Comparison of ENCODE assay signal across 12 cellular contexts in the genomic region with DNA sequence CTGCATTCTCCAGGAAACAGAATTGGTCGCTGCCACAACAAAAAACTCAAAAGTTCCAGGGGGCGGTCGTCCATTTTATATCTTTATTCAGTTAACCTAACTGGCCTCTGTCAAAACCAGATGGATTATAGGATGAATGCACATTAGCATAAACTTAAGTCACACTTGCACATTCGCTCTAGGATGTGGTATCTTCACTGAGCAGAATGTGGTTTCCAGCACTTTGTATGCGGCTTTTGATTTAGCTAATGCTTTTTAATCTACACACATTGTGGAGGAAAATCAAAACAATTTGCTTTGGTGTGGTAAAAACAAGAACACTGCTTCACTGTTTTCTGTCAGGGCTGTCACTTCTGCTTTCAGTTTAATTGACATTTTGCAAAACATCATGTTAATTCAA. TPM values are rescaled to one million over a fixed set of nuclear protein-coding genes. Genes with fewer than 3 reads are reported as not detected.
A peak's percentile ranks its signal among the peaks of the same experiment; 100 is the strongest.
DNase-seq lines count a peak whose midpoint lies in the region; ATAC-seq lines count a peak whose summit lies in the region.
"Had no signal": no experiment of that assay in that cellular context is flagged by ENCODE, and none has a peak within 500 bp of the region (broad histone marks: within the 10 kb centered on the region; RNA-seq: fewer than 3 reads in every experiment).

No MANE protein-coding gene starts in this region.

- POLR2A ChIA-PET in naive thymus-derived CD8-positive, alpha-beta T cell (lab: Charles Lee), result interaction anchor here (0.6 kb wide), 2 partner anchors 230 to 1927 kb away, joined by 4 to 5 read pairs; no protein-coding TSS in a partner anchor

- peaks cover 7% of the 10 kb centered on the region for H3K36me3 Mint-ChIP-seq in activated T-helper 1 cell treated with anti-CD3 and anti-CD28 coated beads, Interleukin-12 subunit alpha, Interleukin-12 subunit beta, Interleukin-2, Interleukin-4 antibody, amounts not matched to agents 30 ng/mL and 10 ng/mL and 1 ng/mL, durations not matched to agents 14 hours and 24 hours and 36 hours (ENCODE audit: low read depth)
- peaks cover 0 to 2% (median 0%) of the 10 kb centered on the region in 3 donors for H3K36me3 Mint-ChIP-seq in naive thymus-derived CD8-positive, alpha-beta T cell

- peaks cover 58% of the 10 kb centered on the region for H3K27me3 Mint-ChIP-seq in activated T-helper 1 cell treated with anti-CD3 and anti-CD28 coated beads, Interleukin-12 subunit alpha, Interleukin-12 subunit beta, Interleukin-2, Interleukin-4 antibody, amounts not matched to agents 30 ng/mL and 10 ng/mL and 1 ng/mL, durations not matched to agents 14 hours and 24 hours and 36 hours (ENCODE audit: insufficient read depth)
- peaks cover 0 to 3% (median 0%) of the 10 kb centered on the region in 5 donors for H3K27me3 Mint-ChIP-seq in naive thymus-derived CD8-positive, alpha-beta T cell

- H3K4me1 Mint-ChIP-seq in activated T-helper 1 cell treated with anti-CD3 and anti-CD28 coated beads, Interleukin-12 subunit alpha, Interleukin-12 subunit beta, Interleukin-2, Interleukin-4 antibody, amounts not matched to agents 30 ng/mL and 10 ng/mL and 1 ng/mL, durations not matched to agents 14 hours and 24 hours and 36 hours (ENCODE audit: low read depth), result peaks cover 18% of the 10 kb centered on the region
- H3K4me1 Mint-ChIP-seq in naive thymus-derived CD8-positive, alpha-beta T cell, result peaks cover 14 to 44% (median 36%) of the 10 kb centered on the region in 4 donors

- no peaks in the 10 kb centered on the region for H3K9me3 Mint-ChIP-seq in activated T-helper 1 cell treated with anti-CD3 and anti-CD28 coated beads, Interleukin-12 subunit alpha, Interleukin-12 subunit beta, Interleukin-2, Interleukin-4 antibody, amounts not matched to agents 30 ng/mL and 10 ng/mL and 1 ng/mL, durations not matched to agents 14 hours and 24 hours and 36 hours
- H3K9me3 Mint-ChIP-seq in naive thymus-derived CD8-positive, alpha-beta T cell, result no peaks in the 10 kb centered on the region

- peak; percentile 45 for ATAC-seq in HG02884 (IDR thresholded peaks at IDR 0.05; ENCODE audit: unreplicated experiment)
- ATAC-seq in naive thymus-derived CD8-positive, alpha-beta T cell, result peak; percentile 97 to 98
- no peak for ATAC-seq in GM18517 (IDR thresholded peaks at IDR 0.05; ENCODE audit: unreplicated experiment)
- ATAC-seq: left lobe of liver had no signal

- DNase-seq in activated CD8-positive, alpha-beta memory T cell treated with anti-CD3 and anti-CD28 coated beads, Interleukin-2, amount 50 U/mL, for 1 hour (ENCODE audit: extremely low read depth), result peak; percentile 0
- DNase-seq in activated CD8-positive, alpha-beta memory T cell treated with anti-CD3 and anti-CD28 coated beads for 24 hours, result no peak
- peak; percentile 59 for DNase-seq in activated T-helper 1 cell treated with anti-CD3 and anti-CD28 coated beads, Interleukin-12 subunit alpha, Interleukin-12 subunit beta, Interleukin-2, Interleukin-4 antibody, amounts not matched to agents 30 ng/mL and 10 ng/mL and 1 ng/mL, durations not matched to agents 14 hours and 24 hours and 36 hours (ENCODE audit: low spot score)
- peak in 9 of 10 donors; percentile 21 to 93 (median 80) for DNase-seq in naive thymus-derived CD8-positive, alpha-beta T cell
- DNase-seq in NCI-H69 (lab: John Stamatoyannopoulos, UW) (no peak), head of caudate nucleus (no peak)
- DNase-seq: COR-L47, NCI-H1092 treated with DMSO at 0.1 percent for 48 hours, NCI-H2171 treated with DMSO at 0.1 percent for 48 hours had no signal

- no peak overlapping the region for H3K27ac Mint-ChIP-seq in activated T-helper 1 cell treated with anti-CD3 and anti-CD28 coated beads, Interleukin-12 subunit alpha, Interleukin-12 subunit beta, Interleukin-2, Interleukin-4 antibody, amounts not matched to agents 30 ng/mL and 10 ng/mL and 1 ng/mL, durations not matched to agents 14 hours and 24 hours and 36 hours
- peak overlapping the region in 4 of 10 donors; percentile 6 to 61 (median 48) for H3K27ac Mint-ChIP-seq in naive thymus-derived CD8-positive, alpha-beta T cell

- H3K4me3 Mint-ChIP-seq in activated T-helper 1 cell treated with anti-CD3 and anti-CD28 coated beads, Interleukin-12 subunit alpha, Interleukin-12 subunit beta, Interleukin-2, Interleukin-4 antibody, amounts not matched to agents 30 ng/mL and 10 ng/mL and 1 ng/mL, durations not matched to agents 14 hours and 24 hours and 36 hours, result no peak overlapping the region
- peak overlapping the region in 8 of 10 donors; percentile 20 to 62 (median 40) for H3K4me3 Mint-ChIP-seq in naive thymus-derived CD8-positive, alpha-beta T cell

- intact Hi-C loops in activated T-helper 1 cell treated with anti-CD3 and anti-CD28 coated beads, Interleukin-12 subunit alpha, Interleukin-12 subunit beta, Interleukin-2, Interleukin-4 antibody, amounts not matched to agents 30 ng/mL and 10 ng/mL and 1 ng/mL, durations not matched to agents 14 hours and 24 hours and 36 hours (cut with micrococcal nuclease), result loop anchor here (1.0 kb wide), 1 partner anchor 189 kb away; the partner anchor contains the start of gene SMIM10L1
- intact Hi-C loops in head of caudate nucleus (cut with DNase I), result no loop called here

RNA-seq across cellular contexts. Expression of gene TAS2R50, which starts 4.5 kb away (rescaled TPM):
- total RNA-seq in activated T-helper 1 cell treated with anti-CD3 and anti-CD28 coated beads, Interleukin-12 subunit alpha, Interleukin-12 subunit beta, Interleukin-2, Interleukin-4 antibody, amounts not matched to agents 30 ng/mL and 10 ng/mL and 1 ng/mL, durations not matched to agents 14 hours and 24 hours and 36 hours, result 0.91 and 1.7 TPM in 2 replicates
- total RNA-seq in naive thymus-derived CD8-positive, alpha-beta T cell, result 1 to 10 TPM; 1.2 TPM
- not detected for polyA plus RNA-seq in naive thymus-derived CD8-positive, alpha-beta T cell

RNA-seq across cellular contexts. Expression of gene TAS2R20, which starts 15.9 kb away (rescaled TPM):
- 2.1 TPM in 2 replicates for total RNA-seq in activated T-helper 1 cell treated with anti-CD3 and anti-CD28 coated beads, Interleukin-12 subunit alpha, Interleukin-12 subunit beta, Interleukin-2, Interleukin-4 antibody, amounts not matched to agents 30 ng/mL and 10 ng/mL and 1 ng/mL, durations not matched to agents 14 hours and 24 hours and 36 hours
- 1 to 10 TPM; 1.7 to 2.1 TPM for total RNA-seq in naive thymus-derived CD8-positive, alpha-beta T cell
- under 1 TPM; 0.14 to 0.25 (median 0.15) TPM for polyA plus RNA-seq in naive thymus-derived CD8-positive, alpha-beta T cell

RNA-seq across cellular contexts. Expression of gene TAS2R19, which starts 40.2 kb away (rescaled TPM):
- 3.6 and 4.3 TPM in 2 replicates for total RNA-seq in activated T-helper 1 cell treated with anti-CD3 and anti-CD28 coated beads, Interleukin-12 subunit alpha, Interleukin-12 subunit beta, Interleukin-2, Interleukin-4 antibody, amounts not matched to agents 30 ng/mL and 10 ng/mL and 1 ng/mL, durations not matched to agents 14 hours and 24 hours and 36 hours
- 1 to 10 TPM; 3.9 to 4.7 TPM for total RNA-seq in naive thymus-derived CD8-positive, alpha-beta T cell
- polyA plus RNA-seq in naive thymus-derived CD8-positive, alpha-beta T cell, result under 1 TPM in 1 of 3 donors, not detected in 2; 0.22 TPM

RNA-seq across cellular contexts. Expression of gene TAS2R14, which starts 43.2 kb away (rescaled TPM):
- 2.8 and 2.9 TPM in 2 replicates for total RNA-seq in activated T-helper 1 cell treated with anti-CD3 and anti-CD28 coated beads, Interleukin-12 subunit alpha, Interleukin-12 subunit beta, Interleukin-2, Interleukin-4 antibody, amounts not matched to agents 30 ng/mL and 10 ng/mL and 1 ng/mL, durations not matched to agents 14 hours and 24 hours and 36 hours
- 1 to 10 TPM; 3.1 to 3.5 TPM for total RNA-seq in naive thymus-derived CD8-positive, alpha-beta T cell
- 1 to 10 TPM in 1 of 3 donors, under 1 TPM in 2; 0.71 to 1.2 (median 0.74) TPM for polyA plus RNA-seq in naive thymus-derived CD8-positive, alpha-beta T cell

RNA-seq across cellular contexts. Expression of gene TAS2R31, which starts 49.0 kb away (rescaled TPM):
- 4.1 and 4.5 TPM in 2 replicates for total RNA-seq in activated T-helper 1 cell treated with anti-CD3 and anti-CD28 coated beads, Interleukin-12 subunit alpha, Interleukin-12 subunit beta, Interleukin-2, Interleukin-4 antibody, amounts not matched to agents 30 ng/mL and 10 ng/mL and 1 ng/mL, durations not matched to agents 14 hours and 24 hours and 36 hours
- total RNA-seq in naive thymus-derived CD8-positive, alpha-beta T cell, result 1 to 10 TPM; 2.8 to 3.2 TPM
- polyA plus RNA-seq in naive thymus-derived CD8-positive, alpha-beta T cell, result under 1 TPM in 2 of 3 donors, not detected in 1; 0.22 to 0.39 TPM

Comparison
In these comparisons a context has a peak if more than half of its experiments do, and no peak if none do; other contexts are left out.
1. DNase-seq: peak in activated CD8-positive, alpha-beta memory T cell treated with anti-CD3 and anti-CD28 coated beads, Interleukin-2, amount 50 U/mL, for 1 hour (single experiment), activated T-helper 1 cell treated with anti-CD3 and anti-CD28 coated beads, Interleukin-12 subunit alpha, Interleukin-12 subunit beta, Interleukin-2, Interleukin-4 antibody, amounts not matched to agents 30 ng/mL and 10 ng/mL and 1 ng/mL, durations not matched to agents 14 hours and 24 hours and 36 hours (single experiment) and naive thymus-derived CD8-positive, alpha-beta T cell (9 of 10); none in activated CD8-positive, alpha-beta memory T cell treated with anti-CD3 and anti-CD28 coated beads for 24 hours (single experiment), NCI-H69 (single experiment) and head of caudate nucleus (0 of 42).